ENCODE assay signal across 8 cellular contexts in the genomic region with DNA sequence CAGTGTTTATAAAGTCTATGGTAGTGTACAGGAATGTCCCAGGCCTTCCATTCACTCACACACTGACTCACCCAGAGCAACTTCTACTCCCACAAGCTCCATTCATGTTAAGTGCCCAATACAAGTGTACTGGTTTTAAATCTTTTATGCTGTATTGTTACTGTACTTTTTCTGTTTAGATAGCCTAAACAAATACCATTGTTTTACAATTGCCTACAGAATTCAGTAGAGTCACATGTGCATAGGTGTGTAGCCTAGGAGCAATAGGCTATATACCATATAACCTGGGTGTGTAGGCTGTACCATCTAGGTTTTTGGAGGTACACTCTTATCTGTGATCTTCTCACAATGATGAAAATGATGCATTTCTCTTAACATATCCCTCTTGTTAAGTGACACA.
"Had no signal": no experiment of that assay in that cellular context is flagged by ENCODE, and none has a peak within 500 bp of the region (broad histone marks: within the 10 kb centered on the region; RNA-seq: fewer than 3 reads in every experiment).

No MANE protein-coding gene starts in this region.

- ATAC-seq: GM12878 had no signal

- H3K4me3 ChIP-seq: GM12878 had no signal

- FAIRE-seq: G401.6, GM12878, GM12891, GM12892, GM18507, GM19239 had no signal

- DNase-seq: GDM1, GF-D8 had no signal
